8 cellular contexts compared by ENCODE assay signal in the genomic region with DNA sequence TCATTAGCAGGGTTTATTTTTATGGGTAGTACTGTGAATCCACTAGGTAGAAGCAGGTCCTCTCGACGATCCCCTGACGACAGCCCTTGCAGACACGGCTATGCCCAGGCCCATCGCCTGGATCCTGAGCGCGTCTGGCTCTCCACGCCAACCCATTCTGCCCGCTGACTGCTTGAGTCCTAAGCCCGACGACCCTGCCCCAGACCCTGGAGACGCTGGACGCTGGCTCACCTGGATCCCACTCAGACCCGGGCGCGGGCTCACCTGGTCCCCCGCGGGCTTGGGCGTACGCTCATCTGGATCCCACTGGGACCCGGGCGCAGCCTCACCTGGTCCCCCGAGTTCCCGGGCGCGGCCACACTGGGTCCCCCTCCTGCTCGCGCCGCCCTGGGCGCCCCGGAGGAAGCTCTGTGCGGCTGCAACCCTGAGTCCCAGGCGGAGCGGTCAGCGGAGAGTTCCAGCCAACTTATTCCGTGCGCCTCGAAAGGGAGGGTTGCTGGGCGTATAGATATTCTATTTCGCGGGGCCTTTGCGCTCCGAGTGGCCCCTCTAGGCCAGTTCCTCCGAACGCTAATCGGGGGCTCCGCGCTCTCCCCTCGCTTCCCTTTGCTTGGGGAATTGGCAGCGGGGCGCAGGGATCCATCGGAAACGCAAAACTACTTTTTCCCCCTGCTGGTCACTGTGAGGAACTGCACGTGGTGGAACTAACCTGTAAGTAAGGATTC.
DNase-seq lines count a peak whose midpoint lies in the region; ATAC-seq, FAIRE-seq and TF ChIP-seq lines count a peak whose summit lies in the region.

No MANE protein-coding gene starts in this region.

- H3K23ac ChIP-seq in H1 (ENCODE audit: insufficient read length): no peak overlapping the region
- H3K23ac ChIP-seq in mesenchymal stem cell (ENCODE audit: low read length in 2 of 2): peak overlapping the region in 1 of 2 experiments; percentile 27

- FAIRE-seq in H1 (lab: Jason Lieb, UNC): peak; percentile 96

- H3K79me1 ChIP-seq in H1 (ENCODE audit: low read depth, low read length) (0 out of 2 replicates have a peak, but pooled peaks cover 10% of the 10 kb centered on the region), mesenchymal stem cell (replicated peaks; ENCODE audit: low read length, poor library complexity, severe bottlenecking) (no peaks in the 10 kb centered on the region)

- H2AK5ac ChIP-seq in H1 (ENCODE audit: low read depth, low read length) (0 out of 2 replicates have a peak overlapping the region, but pooled peaks have one; percentile 10), mesenchymal stem cell (ENCODE audit: low read length, severe bottlenecking) (no peak overlapping the region)

- H2BK120ac ChIP-seq in H1 (replicated peaks; ENCODE audit: low read depth, low read length) (no peak overlapping the region), mesenchymal stem cell (ENCODE audit: low read depth, low read length) (no peak overlapping the region)

- peaks cover 4% of the 10 kb centered on the region; the same call in 1 of the 2 replicates for H3K23me2 ChIP-seq in H1 (ENCODE audit: low read depth, low read length)

- H2BK5ac ChIP-seq in H1 (ENCODE audit: low read depth, low read length) (peak overlapping the region; percentile 76; the same call in 1 of the 2 replicates), mesenchymal stem cell (ENCODE audit: low read depth, low read length, poor library complexity, severe bottlenecking) (no peak overlapping the region)

- H3K4me2 ChIP-seq in H1 (ENCODE audit: insufficient read depth in 1 of 2, low read depth in 2 of 2, low read length in 2 of 2) (peak overlapping the region; percentile 91 to 99), mesenchymal stem cell (ENCODE audit: low read length, poor library complexity, severe bottlenecking) (peak overlapping the region; percentile 95)

- no peak overlapping the region for H3K27ac Mint-ChIP-seq in activated CD8-positive, alpha-beta T cell treated with anti-CD3 and anti-CD28 coated beads for 36 hours

- TF ChIP-seq RAD21 in H1 (IDR thresholded peaks at IDR 0.05 in 1 of 2, conservative IDR thresholded peaks at IDR 0.05 in 1 of 2; ENCODE audit: low read depth in 2 of 2, low read length in 2 of 2): peak; percentile 59 to 75

- peak overlapping the region; percentile 25; the same call in 1 of the 2 replicates for H2BK20ac ChIP-seq in H1 (ENCODE audit: low read length)

- no peaks in the 10 kb centered on the region for H3K9me3 Mint-ChIP-seq in activated CD8-positive, alpha-beta T cell treated with anti-CD3 and anti-CD28 coated beads for 36 hours

- WGBS in H1 (ENCODE audit: extremely low coverage in 1 of 2, insufficient coverage in 1 of 2, insufficient read length in 1 of 2, insufficient replicate concordance in 2 of 2, low coverage in 1 of 2, low lambda C conversion rate in 2 of 2, missing lambda C conversion rate in 1 of 2), 2 experiments: 2% methylated on average over 45 of the region's 54 CpGs; no CpG with 5 or more reads in 1 of the 2 experiments
- 3% methylated on average over 54 of the region's 54 CpGs for WGBS in mesenchymal stem cell

- CTCF ChIA-PET in activated CD8-positive, alpha-beta T cell treated with anti-CD3 and anti-CD28 coated beads for 36 hours (lab: Charles Lee): interaction anchor here (0.7 to 7.0 kb wide), 20 partner anchors 9 to 564 kb away, joined by 3 to 56 read pairs (median 3); a partner anchor contains a TSS
- CTCF ChIA-PET in H1 (lab: Charles Lee; ENCODE audit: partially characterized antibody): interaction anchor here (0.6 to 6.1 kb wide), 47 partner anchors 11 to 376 kb away, joined by 3 to 78 read pairs (median 4); no protein-coding TSS in a partner anchor

- peak overlapping the region; percentile 66 for H2AFZ ChIP-seq in H1 (ENCODE audit: low read length)
- H2AFZ ChIP-seq in mesenchymal stem cell (ENCODE audit: low read depth, low read length): peak overlapping the region; percentile 78

- no peaks in the 10 kb centered on the region for H3K36me3 Mint-ChIP-seq in activated CD8-positive, alpha-beta T cell treated with anti-CD3 and anti-CD28 coated beads for 36 hours (ENCODE audit: low read depth)

- H3K4me3 Mint-ChIP-seq in activated CD8-positive, alpha-beta T cell treated with anti-CD3 and anti-CD28 coated beads for 36 hours: peak overlapping the region; percentile 68

- peaks cover 5% of the 10 kb centered on the region for H3K4me1 Mint-ChIP-seq in activated CD8-positive, alpha-beta T cell treated with anti-CD3 and anti-CD28 coated beads for 36 hours (ENCODE audit: low read depth)

- DNase-seq in GM04503 (ENCODE audit: low read depth): peak; percentile 9
- peak; percentile 3 to 65 for DNase-seq in NCI-H526 (lab: John Stamatoyannopoulos, UW)
- DNase-seq in activated CD8-positive, alpha-beta T cell treated with anti-CD3 and anti-CD28 coated beads for 36 hours: peak; percentile 55
- DNase-seq in H1 (ENCODE audit: low read depth in 1 of 2, low spot score in 2 of 2): peak in 1 of 2 experiments; percentile 86
- peak; percentile 78 for DNase-seq in mesenchymal stem cell
- DNase-seq in stimulated activated CD8-positive, alpha-beta memory T cell treated with anti-CD3 and anti-CD28 coated beads, Interleukin-15, amount 100 ng/mL, for 1 hour (ENCODE audit: low read depth): peak; percentile 27

- H3K4ac ChIP-seq in H1 (replicated peaks; ENCODE audit: insufficient read length, low read depth, low read length) (peak overlapping the region; percentile 27), mesenchymal stem cell (ENCODE audit: low read depth in 1 of 2, low read length in 2 of 2) (peak overlapping the region in 1 of 2 experiments; percentile 42)

- H2BK12ac ChIP-seq in H1 (ENCODE audit: low read depth, low read length) (peak overlapping the region; percentile 54; the same call in 1 of the 2 replicates), mesenchymal stem cell (ENCODE audit: low read length in 2 of 2) (peak overlapping the region in 1 of 2 experiments; percentile 73)

- TF ChIP-seq EP300 in H1 (IDR thresholded peaks at IDR 0.05; ENCODE audit: borderline replicate concordance in 1 of 2, low read depth in 2 of 2, low read length in 2 of 2): peak in 1 of 2 experiments; percentile 11; a peak in 1 of 3 replicates

- H2BK15ac ChIP-seq in H1 (ENCODE audit: low read length) (peak overlapping the region; percentile 47; the same call in 1 of the 2 replicates), mesenchymal stem cell (ENCODE audit: low read depth, poor library complexity, severe bottlenecking) (no peak overlapping the region)

- no peak overlapping the region for H3K56ac ChIP-seq in H1 (replicated peaks; ENCODE audit: insufficient read length, low read depth, low read length)

- H4K5ac ChIP-seq in H1 (ENCODE audit: insufficient read length, low read depth, low read length): peak overlapping the region; percentile 65

- H3K4me1 ChIP-seq in H1 (replicated peaks in 1 of 4; ENCODE audit: control insufficient read depth in 3 of 4, insufficient read depth in 4 of 4, low read length in 3 of 4): peaks cover 0 to 7% (median 2%) of the 10 kb centered on the region in 4 experiments; a peak in 4 of 7 replicates
- peaks cover 5% of the 10 kb centered on the region for H3K4me1 ChIP-seq in mesenchymal stem cell (ENCODE audit: control insufficient read depth, insufficient read depth, low read depth, low read length)

- no peaks in the 10 kb centered on the region for H3K27me3 ChIP-seq in H1 (replicated peaks in 1 of 4; ENCODE audit: control insufficient read depth in 3 of 4, extremely low read depth in 1 of 4, insufficient read depth in 3 of 4, low read length in 3 of 4)
- peaks cover 4 to 14% of the 10 kb centered on the region in 2 experiments for H3K27me3 ChIP-seq in mesenchymal stem cell (ENCODE audit: control insufficient read depth in 1 of 2, insufficient read depth in 1 of 2, low read length in 2 of 2)

- intact Hi-C loops in activated CD8-positive, alpha-beta T cell treated with anti-CD3 and anti-CD28 coated beads for 36 hours (cut with micrococcal nuclease): loop anchor here (2.0 kb wide), 1 partner anchor 193 kb away; no protein-coding TSS in a partner anchor

- H3K14ac ChIP-seq in H1 (ENCODE audit: insufficient read length) (no peak overlapping the region), mesenchymal stem cell (ENCODE audit: low read length in 2 of 2) (peak overlapping the region in 1 of 2 experiments; percentile 49)

- TF ChIP-seq POLR2A in H1 (IDR thresholded peaks at IDR 0.05; ENCODE audit: control extremely low read depth in 1 of 2, low read depth in 2 of 2, low read length in 2 of 2): peak in 1 of 2 experiments; percentile 15; a peak in 1 of 3 replicates

- peaks cover 0 to 2% (median 0%) of the 10 kb centered on the region in 4 experiments; a peak in 1 of 8 replicates for H3K36me3 ChIP-seq in H1 (ENCODE audit: control insufficient read depth in 2 of 4, insufficient read depth in 4 of 4, low read length in 3 of 4)
- no peaks in the 10 kb centered on the region for H3K36me3 ChIP-seq in mesenchymal stem cell (ENCODE audit: control insufficient read depth in 1 of 2, insufficient read depth in 2 of 2, low read depth in 1 of 2, low read length in 2 of 2)

- POLR2A ChIA-PET in activated CD8-positive, alpha-beta T cell treated with anti-CD3 and anti-CD28 coated beads for 36 hours (lab: Charles Lee): interaction anchor here (0.6 kb wide), 1 partner anchor 871 kb away, joined by 3 read pairs; no protein-coding TSS in a partner anchor
- POLR2A ChIA-PET in H1 (lab: Charles Lee; ENCODE audit: partially characterized antibody): interaction anchor here (0.6 to 1.4 kb wide), 6 partner anchors 8 to 123 kb away, joined by 3 to 5 read pairs (median 4); no protein-coding TSS in a partner anchor

- peak overlapping the region in 3 of 4 experiments; percentile 56 to 74 (median 58); a peak in 6 of 7 replicates for H3K9ac ChIP-seq in H1 (replicated peaks in 1 of 4; ENCODE audit: extremely low read depth in 1 of 4, low read depth in 3 of 4, low read length in 3 of 4)
- H3K9ac ChIP-seq in mesenchymal stem cell (ENCODE audit: low read length): peak overlapping the region; percentile 65

- peaks cover 17% of the 10 kb centered on the region for H3K27me3 Mint-ChIP-seq in activated CD8-positive, alpha-beta T cell treated with anti-CD3 and anti-CD28 coated beads for 36 hours

- H3K79me2 ChIP-seq in H1 (ENCODE audit: control insufficient read depth in 1 of 2, insufficient read depth in 2 of 2, low read length in 2 of 2): peaks cover 0 to 40% of the 10 kb centered on the region in 2 experiments; a peak in 3 of 4 replicates

- H4K8ac ChIP-seq in H1 (ENCODE audit: extremely low read depth, insufficient read depth, low read length) (peak overlapping the region; percentile 60), mesenchymal stem cell (ENCODE audit: low read length) (peak overlapping the region; percentile 33)

- ATAC-seq in HG02938 (IDR thresholded peaks at IDR 0.05; ENCODE audit: unreplicated experiment): peak; percentile 76
- peak; percentile 92 for ATAC-seq in activated CD8-positive, alpha-beta T cell treated with anti-CD3 and anti-CD28 coated beads for 36 hours
- ATAC-seq in HG03139 (IDR thresholded peaks at IDR 0.05; ENCODE audit: unreplicated experiment): no peak

- H4K91ac ChIP-seq in H1 (replicated peaks; ENCODE audit: insufficient read length, low read length) (peak overlapping the region; percentile 94), mesenchymal stem cell (ENCODE audit: low read length) (no peak overlapping the region)

- H3K4me3 ChIP-seq in H1 (ENCODE audit: extremely low read depth in 1 of 4, insufficient read depth in 2 of 4, low read depth in 3 of 4, low read length in 4 of 4) (peak overlapping the region; percentile 75 to 87 (median 80)), mesenchymal stem cell (ENCODE audit: insufficient read depth in 1 of 2, low read depth in 1 of 2, low read length in 2 of 2) (peak overlapping the region; percentile 52 to 81)

- H3K18ac ChIP-seq in H1 (ENCODE audit: extremely low read depth, low read length): peak overlapping the region; percentile 83
- H3K18ac ChIP-seq in mesenchymal stem cell (ENCODE audit: low read depth in 1 of 2, low read length in 2 of 2): no peak overlapping the region

- H3K27ac ChIP-seq in H1 (ENCODE audit: low read depth, low read length): no peak overlapping the region
- no peak overlapping the region for H3K27ac ChIP-seq in mesenchymal stem cell (ENCODE audit: low read length, poor library complexity, severe bottlenecking)

- TF ChIP-seq CTCF in activated CD8-positive, alpha-beta T cell treated with anti-CD3 and anti-CD28 coated beads for 36 hours (IDR thresholded peaks at IDR 0.05): peak; percentile 95
- peak; percentile 69 to 86 (median 75) for TF ChIP-seq CTCF in H1 (IDR thresholded peaks at IDR 0.05; ENCODE audit: control extremely low read depth in 1 of 3, insufficient read depth in 1 of 3, low read depth in 1 of 3, low read length in 3 of 3)

- H4K20me1 ChIP-seq in H1 (replicated peaks in 1 of 2; ENCODE audit: control insufficient read depth in 1 of 2, insufficient read depth in 2 of 2, low read length in 2 of 2): no peaks in the 10 kb centered on the region

- H3K9me3 ChIP-seq in H1 (ENCODE audit: insufficient read depth in 2 of 2, low read depth in 1 of 2, low read length in 1 of 2) (0 out of 4 replicates have a peak, but pooled peaks cover 0 to 4% of the 10 kb centered on the region in 2 experiments), mesenchymal stem cell (ENCODE audit: control insufficient read depth, low read length) (peaks cover 7% of the 10 kb centered on the region)
